ENCODE assay signal across 9 cellular contexts in genomic region chr13:33208290-33208990, GRCh38.
DNase-seq lines count a peak whose midpoint lies in the region; ATAC-seq and TF ChIP-seq lines count a peak whose summit lies in the region.
"Had no signal": no experiment of that assay in that cellular context is flagged by ENCODE, and none has a peak within 500 bp of the region (broad histone marks: within the 10 kb centered on the region; RNA-seq: fewer than 3 reads in every experiment).

No MANE protein-coding gene starts in this region.

- no peak for TF ChIP-seq CTCF in colonic mucosa (IDR thresholded peaks at IDR 0.05)
- TF ChIP-seq CTCF in transverse colon (IDR thresholded peaks at IDR 0.05) = no peak

- no peak overlapping the region for H3K9ac ChIP-seq in colonic mucosa (ENCODE audit: low read depth in 2 of 2, low read length in 2 of 2)
- no peak overlapping the region for H3K9ac ChIP-seq in muscle layer of colon (ENCODE audit: low read length)

- H3K27me3 ChIP-seq in colonic mucosa (no peaks in the 10 kb centered on the region), muscle layer of colon (ENCODE audit: control insufficient read depth in 1 of 2, insufficient read depth in 2 of 2, low read length in 2 of 2) (no peaks in the 10 kb centered on the region), transverse colon (no peaks in the 10 kb centered on the region)

- intact Hi-C loops in colonic mucosa (cut with DNase I) (no loop called here), transverse colon (cut with DNase I; ENCODE audit: low total_unique reads) (loop anchor here (10.0 kb wide), 2 partner anchors 94 to 336 kb away; no protein-coding TSS in a partner anchor)

- DNase-seq in SIG-M5 treated with dmso at 0.1 percent for 504 hours (lab: John Stamatoyannopoulos, UW; ENCODE audit: unreplicated experiment) (peak; percentile 12), SIG-M5 (lab: John Stamatoyannopoulos, UW) (no peak), colonic mucosa (peak; percentile 49), transverse colon (no peak), NCI-H748 treated with DMSO at 0.1 percent for 48 hours (lab: John Stamatoyannopoulos, UW) (no peak)
- DNase-seq: activated CD4-positive, alpha-beta T cell treated with anti-CD3 and anti-CD28 coated beads for 4 hours had no signal

- H3K4me1 ChIP-seq in colonic mucosa = peaks cover 7% of the 10 kb centered on the region
- H3K4me1 ChIP-seq in muscle layer of colon (ENCODE audit: insufficient read depth, low read length) = peaks cover 58% of the 10 kb centered on the region
- H3K4me1 ChIP-seq in transverse colon = peaks cover 13 to 41% (median 19%) of the 10 kb centered on the region in 4 donors

- H3K4me3 ChIP-seq in colonic mucosa = no peak overlapping the region
- no peak overlapping the region for H3K4me3 ChIP-seq in muscle layer of colon (ENCODE audit: low read depth in 1 of 2, low read length in 2 of 2)
- no peak overlapping the region for H3K4me3 ChIP-seq in transverse colon

- WGBS in transverse colon (ENCODE audit: low coverage in 1 of 2), 2 donors = 70% methylated on average over 5 of the region's 5 CpGs; no CpG with 5 or more reads in 1 of the 2 donors

- TF ChIP-seq EP300 in transverse colon (IDR thresholded peaks at IDR 0.05; ENCODE audit: low read depth) = no peak

- in situ Hi-C loops in transverse colon (cut with MboI; ENCODE audit: low pct_ligation_motif_present in 1 of 4, low pct_unique_long_range_greater_than_20kb in 1 of 4, low sequenced_read_pairs in 3 of 4) = loop anchor here in 1 of 4 donors (25.0 kb wide), 1 partner anchor 329 kb away; no protein-coding TSS in a partner anchor

- ATAC-seq in GM18505 (IDR thresholded peaks at IDR 0.05; ENCODE audit: unreplicated experiment) (no peak), GM21737 (IDR thresholded peaks at IDR 0.05; ENCODE audit: unreplicated experiment) (no peak)

- H3K9me3 ChIP-seq in colonic mucosa = no peaks in the 10 kb centered on the region
- H3K9me3 ChIP-seq in muscle layer of colon (ENCODE audit: low read length) = no peaks in the 10 kb centered on the region
- H3K9me3 ChIP-seq in transverse colon = no peaks in the 10 kb centered on the region

- TF ChIP-seq POLR2A in transverse colon (IDR thresholded peaks at IDR 0.05) (no peak), GM18505 (IDR thresholded peaks at IDR 0.05; ENCODE audit: borderline replicate concordance, extremely low read depth, insufficient read depth, insufficient read length) (no peak)

- H3K27ac ChIP-seq in colonic mucosa (peak overlapping the region; percentile 8), muscle layer of colon (ENCODE audit: low read depth, low read length) (peak overlapping the region; percentile 53), transverse colon (peak overlapping the region; percentile 71 to 84 (median 79))

- H3K36me3 ChIP-seq in colonic mucosa (no peaks in the 10 kb centered on the region), muscle layer of colon (ENCODE audit: insufficient read depth, low read length) (no peaks in the 10 kb centered on the region), transverse colon (no peaks in the 10 kb centered on the region)

Comparison
In these comparisons a context has a peak if more than half of its experiments do, and no peak if none do; other contexts are left out.
1. DNase-seq: peak in SIG-M5 treated with dmso at 0.1 percent for 504 hours (single experiment) and colonic mucosa (single experiment); none in SIG-M5 (single experiment), transverse colon (single experiment) and NCI-H748 treated with DMSO at 0.1 percent for 48 hours (single experiment).
2. H3K27ac ChIP-seq: peak in every context shown above with its lines; median percentile 79 in transverse colon; 53 in muscle layer of colon; 8 in colonic mucosa.